ENCODE assay signal across 2 cellular contexts in genomic region chr5:53022889-53023511, GRCh38.
TF ChIP-seq lines count a peak whose summit lies in the region.

No MANE protein-coding gene starts in this region.

TF ChIP-seq in A549, 52 proteins besides CTCF, POLR2A, EP300 and RAD21:
- TF ChIP-seq KDM5A (IDR thresholded peaks at IDR 0.05) (no peak), ESRRA (IDR thresholded peaks at IDR 0.05; ENCODE audit: borderline replicate concordance, low read length) (no peak), HDAC2 (IDR thresholded peaks at IDR 0.05) (no peak), ATOH8 (CRISPR knock-in tag; IDR thresholded peaks at IDR 0.05; ENCODE audit: low read depth) (no peak), CEBPB (IDR thresholded peaks at IDR 0.05) (no peak), NFE2L2 (conservative IDR thresholded peaks at IDR 0.05; ENCODE audit: low read length) (no peak), CBX2 (IDR thresholded peaks at IDR 0.05; ENCODE audit: borderline replicate concordance, low read depth) (no peak), HOXB13 (CRISPR knock-in tag; IDR thresholded peaks at IDR 0.05; ENCODE audit: low read depth) (no peak), BHLHE40 (IDR thresholded peaks at IDR 0.05; ENCODE audit: low read depth, low read length) (no peak), MYC (IDR thresholded peaks at IDR 0.05; ENCODE audit: borderline replicate concordance, low read length) (no peak), HEYL (CRISPR knock-in tag; IDR thresholded peaks at IDR 0.05) (no peak), JUNB (IDR thresholded peaks at IDR 0.05) (no peak), NPAS2 (CRISPR knock-in tag; IDR thresholded peaks at IDR 0.05; ENCODE audit: borderline replicate concordance) (no peak), ELK1 (IDR thresholded peaks at IDR 0.05; ENCODE audit: low read depth, low read length) (no peak), MAZ (IDR thresholded peaks at IDR 0.05; ENCODE audit: borderline replicate concordance, low read depth, low read length) (no peak), MAFK (IDR thresholded peaks at IDR 0.05; ENCODE audit: partially characterized antibody) (no peak), HES2 (IDR thresholded peaks at IDR 0.05) (no peak)
- TF ChIP-seq, protein P1, sequence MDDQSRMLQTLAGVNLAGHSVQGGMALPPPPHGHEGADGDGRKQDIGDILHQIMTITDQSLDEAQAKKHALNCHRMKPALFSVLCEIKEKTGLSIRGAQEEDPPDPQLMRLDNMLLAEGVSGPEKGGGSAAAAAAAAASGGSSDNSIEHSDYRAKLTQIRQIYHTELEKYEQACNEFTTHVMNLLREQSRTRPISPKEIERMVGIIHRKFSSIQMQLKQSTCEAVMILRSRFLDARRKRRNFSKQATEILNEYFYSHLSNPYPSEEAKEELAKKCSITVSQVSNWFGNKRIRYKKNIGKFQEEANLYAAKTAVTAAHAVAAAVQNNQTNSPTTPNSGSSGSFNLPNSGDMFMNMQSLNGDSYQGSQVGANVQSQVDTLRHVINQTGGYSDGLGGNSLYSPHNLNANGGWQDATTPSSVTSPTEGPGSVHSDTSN (IDR thresholded peaks at IDR 0.05): no peak
- TF ChIP-seq, protein P2, sequence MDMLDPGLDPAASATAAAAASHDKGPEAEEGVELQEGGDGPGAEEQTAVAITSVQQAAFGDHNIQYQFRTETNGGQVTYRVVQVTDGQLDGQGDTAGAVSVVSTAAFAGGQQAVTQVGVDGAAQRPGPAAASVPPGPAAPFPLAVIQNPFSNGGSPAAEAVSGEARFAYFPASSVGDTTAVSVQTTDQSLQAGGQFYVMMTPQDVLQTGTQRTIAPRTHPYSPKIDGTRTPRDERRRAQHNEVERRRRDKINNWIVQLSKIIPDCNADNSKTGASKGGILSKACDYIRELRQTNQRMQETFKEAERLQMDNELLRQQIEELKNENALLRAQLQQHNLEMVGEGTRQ (IDR thresholded peaks at IDR 0.05): no peak

TF ChIP-seq in IMR-90, 13 proteins besides CTCF, POLR2A, EP300 and RAD21:
- TF ChIP-seq MXI1 (IDR thresholded peaks at IDR 0.05; ENCODE audit: borderline replicate concordance, low read depth, low read length): no peak
- TF ChIP-seq NFE2L2 (IDR thresholded peaks at IDR 0.05; ENCODE audit: low read depth, low read length): no peak
- TF ChIP-seq MAFK (IDR thresholded peaks at IDR 0.05; ENCODE audit: low read depth, low read length): no peak
- no peak for TF ChIP-seq BHLHE40 (IDR thresholded peaks at IDR 0.05; ENCODE audit: low read depth, low read length)
- TF ChIP-seq, protein P2 (IDR thresholded peaks at IDR 0.05; ENCODE audit: low read depth, low read length): no peak
- no peak for TF ChIP-seq CHD1 (IDR thresholded peaks at IDR 0.05; ENCODE audit: low read depth, low read length)
- TF ChIP-seq RFX5 (IDR thresholded peaks at IDR 0.05; ENCODE audit: low read depth, low read length): no peak
- no peak for TF ChIP-seq MAZ (IDR thresholded peaks at IDR 0.05; ENCODE audit: borderline replicate concordance, low read depth, low read length)
- TF ChIP-seq FOS (IDR thresholded peaks at IDR 0.05; ENCODE audit: low read depth, low read length): no peak
- no peak for TF ChIP-seq ELK1 (IDR thresholded peaks at IDR 0.05; ENCODE audit: borderline replicate concordance, low read depth, low read length)
- TF ChIP-seq RCOR1 (IDR thresholded peaks at IDR 0.05; ENCODE audit: insufficient replicate concordance, low read length): no peak
- no peak for TF ChIP-seq SMC3 (IDR thresholded peaks at IDR 0.05; ENCODE audit: low read depth, low read length)
- no peak for TF ChIP-seq CEBPB (IDR thresholded peaks at IDR 0.05; ENCODE audit: low read depth, low read length)
